21 cellular contexts compared by ENCODE assay signal in genomic region chrX:38341442-38341841, GRCh38.
"Had no signal": no experiment of that assay in that cellular context is flagged by ENCODE, and none has a peak within 500 bp of the region (broad histone marks: within the 10 kb centered on the region; RNA-seq: fewer than 3 reads in every experiment).

No MANE protein-coding gene starts in this region.

- DNase-seq: dermis blood vessel endothelial cell; effector memory CD4-positive, alpha-beta T cell; foreskin keratinocyte; heart left ventricle; hippocampal formation; left cardiac atrium; left lung; mesenchymal stem cell; mucosa of descending colon; naive B cell; pancreas; retina; stimulated activated CD4-positive, alpha-beta T cell treated with anti-CD3 and anti-CD28 coated beads, Interleukin-12 subunit alpha, Interleukin-12 subunit beta, amount 100 ng/mL, for 4 hours; stimulated activated CD4-positive, alpha-beta T cell treated with anti-CD3 and anti-CD28 coated beads, Interleukin-1b, Interleukin-23, amount 100 ng/mL, for 48 hours; stimulated activated CD4-positive, alpha-beta T cell treated with anti-CD3 and anti-CD28 coated beads, Interleukin-4, amount 100 ng/mL, for 1 hour; stimulated activated CD8-positive, alpha-beta memory T cell treated with anti-CD3 and anti-CD28 coated beads, Interleukin-4, amount 100 ng/mL, for 48 hours; stimulated activated naive CD4-positive, alpha-beta T cell; stimulated activated naive CD8-positive, alpha-beta T cell treated with anti-CD3 and anti-CD28 coated beads, Interleukin-15, amount 100 ng/mL, for 72 hours; transverse colon; upper lobe of right lung; uterus had no signal
